ENCODE assay signal across 12 cellular contexts in genomic region chr7:50308301-50309129, GRCh38. TPM values are rescaled to one million over a fixed set of nuclear protein-coding genes. Genes with fewer than 3 reads are reported as not detected.
A peak's percentile ranks its signal among the peaks of the same experiment; 100 is the strongest.
DNase-seq lines count a peak whose midpoint lies in the region; ATAC-seq and TF ChIP-seq lines count a peak whose summit lies in the region.
"Had no signal": no experiment of that assay in that cellular context is flagged by ENCODE, and none has a peak within 500 bp of the region (broad histone marks: within the 10 kb centered on the region; RNA-seq: fewer than 3 reads in every experiment).

No MANE protein-coding gene starts in this region.

- H2AFZ ChIP-seq in DND-41 (ENCODE audit: low read depth, low read length), result no peak overlapping the region
- H2AFZ ChIP-seq: parathyroid adenoma had no signal

- ATAC-seq in DND-41 (ENCODE audit: insufficient read depth, low read depth), result peak; percentile 11; the same call in 2 of the 3 replicates
- ATAC-seq in GM21825 (IDR thresholded peaks at IDR 0.05; ENCODE audit: unreplicated experiment), result peak; percentile 28
- ATAC-seq in activated B cell treated with CpG ODN at 0.5 μM for 24 hours (ENCODE audit: low read depth), result no peak
- no peak for ATAC-seq in GM21526 (IDR thresholded peaks at IDR 0.05; ENCODE audit: low FRiP score, unreplicated experiment)
- ATAC-seq: gastroesophageal sphincter, HCT116 had no signal

- no peaks in the 10 kb centered on the region for H3K9me3 Mint-ChIP-seq in activated B cell treated with CpG ODN at 0.5 μM for 24 hours
- H3K9me3 Mint-ChIP-seq: brain had no signal

- H4K20me1 ChIP-seq in DND-41 (ENCODE audit: insufficient read depth, low read length), result peaks cover 3% of the 10 kb centered on the region; the same call in 1 of the 2 replicates

- H3K9ac ChIP-seq in DND-41 (ENCODE audit: low read depth, low read length), result peak overlapping the region; percentile 64
- H3K9ac ChIP-seq: parathyroid adenoma had no signal

- peaks cover 67% of the 10 kb centered on the region for H3K4me1 Mint-ChIP-seq in activated B cell treated with CpG ODN at 0.5 μM for 24 hours

- POLR2A ChIA-PET in activated B cell treated with CpG ODN at 0.5 μM for 24 hours (lab: Charles Lee), result interaction anchor here (0.6 to 11.8 kb wide), 21 partner anchors 9 to 188 kb away, joined by 3 to 257 read pairs (median 6); no protein-coding TSS in a partner anchor

- peaks cover 50% of the 10 kb centered on the region for H3K36me3 Mint-ChIP-seq in activated B cell treated with CpG ODN at 0.5 μM for 24 hours (ENCODE audit: low read depth)
- H3K36me3 Mint-ChIP-seq: brain had no signal

- peak overlapping the region; percentile 96 for H3K27ac Mint-ChIP-seq in activated B cell treated with CpG ODN at 0.5 μM for 24 hours
- H3K27ac Mint-ChIP-seq: brain had no signal

- H3K27ac ChIP-seq in DND-41 (ENCODE audit: low read length), result peak overlapping the region; percentile 92
- H3K27ac ChIP-seq: parathyroid adenoma had no signal

- intact Hi-C loops in activated B cell treated with CpG ODN at 0.5 μM for 24 hours (cut with micrococcal nuclease), result loop anchor here (5.0 kb wide), 1 partner anchor 36 kb away; no protein-coding TSS in a partner anchor

- peaks cover 95% of the 10 kb centered on the region for H3K79me2 ChIP-seq in DND-41 (ENCODE audit: insufficient read depth, low read length)
- H3K79me2 ChIP-seq: parathyroid adenoma had no signal

- peak overlapping the region; percentile 100 for H3K4me3 Mint-ChIP-seq in activated B cell treated with CpG ODN at 0.5 μM for 24 hours

- peak; percentile 22 for TF ChIP-seq CTCF in DND-41 (IDR thresholded peaks at IDR 0.05; ENCODE audit: borderline replicate concordance, extremely low read depth, low read length, poor library complexity, severe bottlenecking)
- no peak for TF ChIP-seq CTCF in activated B cell treated with CpG ODN at 0.5 μM for 24 hours (IDR thresholded peaks at IDR 0.05)

- DNase-seq in DND-41, result peak; percentile 54
- DNase-seq in activated B cell treated with CpG ODN at 0.5 μM for 24 hours, result no peak
- DNase-seq in DMS53 treated with DMSO at 0.1 percent for 48 hours (lab: John Stamatoyannopoulos, UW; ENCODE audit: unreplicated experiment), result no peak
- DNase-seq in DMS79 treated with DMSO at 0.1 percent for 48 hours (lab: John Stamatoyannopoulos, UW), result no peak
- no peak for DNase-seq in NCI-H2107 (lab: John Stamatoyannopoulos, UW)

- H3K27me3 Mint-ChIP-seq in activated B cell treated with CpG ODN at 0.5 μM for 24 hours, result no peaks in the 10 kb centered on the region

- H3K27me3 ChIP-seq in DND-41 (ENCODE audit: insufficient read depth, low read length, poor library complexity) (no peaks in the 10 kb centered on the region), mononuclear cell (ENCODE audit: insufficient read depth, low read length) (no peaks in the 10 kb centered on the region)

- peak overlapping the region in 1 of 2 experiments; percentile 60; a peak in 2 of 4 replicates for H3K4me3 ChIP-seq in DND-41 (ENCODE audit: low read depth in 1 of 2, low read length in 2 of 2)
- H3K4me3 ChIP-seq in mononuclear cell (ENCODE audit: low read length), result peak overlapping the region; percentile 92
- H3K4me3 ChIP-seq: gastroesophageal sphincter had no signal

- H3K36me3 ChIP-seq in DND-41 (ENCODE audit: insufficient read depth, low read length), result peaks cover 19% of the 10 kb centered on the region
- H3K36me3 ChIP-seq: gastroesophageal sphincter had no signal

- CTCF ChIA-PET in activated B cell treated with CpG ODN at 0.5 μM for 24 hours (lab: Charles Lee), result interaction anchor here (0.6 to 6.3 kb wide), 11 partner anchors 9 to 109 kb away, joined by 3 to 49 read pairs (median 6); no protein-coding TSS in a partner anchor

- H3K9me3 ChIP-seq in DND-41 (ENCODE audit: insufficient read depth, low read length, severe bottlenecking), result no peaks in the 10 kb centered on the region
- H3K9me3 ChIP-seq in mononuclear cell (ENCODE audit: low read depth, low read length), result no peaks in the 10 kb centered on the region
- H3K9me3 ChIP-seq: gastroesophageal sphincter had no signal

- peak overlapping the region; percentile 68 for H3K4me2 ChIP-seq in DND-41 (ENCODE audit: insufficient read depth, low read length)

- H3K4me1 ChIP-seq in DND-41 (ENCODE audit: insufficient read depth, low read length) (peaks cover 69% of the 10 kb centered on the region), mononuclear cell (ENCODE audit: insufficient read depth, low read length) (peaks cover 56% of the 10 kb centered on the region)
- H3K4me1 ChIP-seq: parathyroid adenoma had no signal

RNA-seq across cellular contexts. Expression of gene IKZF1, which starts 4.0 kb away (rescaled TPM):
- total RNA-seq in activated B cell treated with CpG ODN at 0.5 μM for 24 hours (301 and 325 TPM in 2 replicates), mononuclear cell (231 TPM)

Comparison
In these comparisons a context has a peak if more than half of its experiments do, and no peak if none do; other contexts are left out.
1. ATAC-seq: peak in DND-41 (single experiment) and GM21825 (single experiment); none in activated B cell treated with CpG ODN at 0.5 μM for 24 hours (single experiment) and GM21526 (single experiment).